26 cellular contexts compared by ENCODE assay signal in genomic region chr1:183081402-183082110, GRCh38.
"Had no signal": no experiment of that assay in that cellular context is flagged by ENCODE, and none has a peak within 500 bp of the region (broad histone marks: within the 10 kb centered on the region; RNA-seq: fewer than 3 reads in every experiment).

No MANE protein-coding gene starts in this region.

- H3K4me1 ChIP-seq: prostate gland had no signal

- H3K27ac ChIP-seq: coronary artery, esophagus muscularis mucosa, foreskin keratinocyte, left lung, neural progenitor cell, prostate gland, skin epidermis, spleen, transverse colon, vagina had no signal

- FAIRE-seq: endothelial cell of umbilical vein, islet of Langerhans had no signal

- H3K9ac ChIP-seq: neural progenitor cell had no signal

- H3K4me2 ChIP-seq: neural progenitor cell had no signal

- H3K9me3 ChIP-seq: esophagus muscularis mucosa, heart right ventricle, left lung, mucosa of descending colon, prostate gland, spleen, stomach, transverse colon, vagina had no signal

- DNase-seq: dermis blood vessel endothelial cell; effector memory CD4-positive, alpha-beta T cell; foreskin keratinocyte; glutamatergic neuron; heart right ventricle; hippocampal formation; left cardiac atrium; left lung; mesenchymal stem cell; mucosa of descending colon; naive B cell; right cardiac atrium; spleen; stimulated activated naive B cell treated with anti-CD40 and anti-IgM and Interleukin-4, amounts not matched to agents 10 μg/mL and 1 μg/mL and 100 μg/mL, for 72 hours; stomach; substantia nigra; transverse colon had no signal

- H3K27me3 ChIP-seq: esophagus muscularis mucosa, foreskin keratinocyte, heart right ventricle, left lung, neural progenitor cell, spleen, stomach, transverse colon, vagina had no signal

- H2AFZ ChIP-seq: neural progenitor cell had no signal

- H3K4me3 ChIP-seq: coronary artery, esophagus muscularis mucosa, heart right ventricle, left lung, mucosa of descending colon, neural progenitor cell, prostate gland, skin epidermis, spleen, stomach, transverse colon, vagina had no signal

- H3K36me3 ChIP-seq: esophagus muscularis mucosa, heart right ventricle, left lung, neural progenitor cell, prostate gland, spleen, stomach, transverse colon, vagina had no signal

- ATAC-seq: foreskin keratinocyte; left lung; mucosa of descending colon; natural killer cell treated with Interleukin-12 subunit alpha and Interleukin-12 subunit beta and Interleukin-15 and Interleukin-18, amount 100 ng/mL, for 72 hours; stimulated activated naive B cell treated with anti-CD40 and anti-IgM and Interleukin-4, amounts not matched to agents 10 μg/mL and 1 μg/mL and 100 μg/mL, for 72 hours had no signal
